ENCODE assay signal across 11 cellular contexts in the genomic region with DNA sequence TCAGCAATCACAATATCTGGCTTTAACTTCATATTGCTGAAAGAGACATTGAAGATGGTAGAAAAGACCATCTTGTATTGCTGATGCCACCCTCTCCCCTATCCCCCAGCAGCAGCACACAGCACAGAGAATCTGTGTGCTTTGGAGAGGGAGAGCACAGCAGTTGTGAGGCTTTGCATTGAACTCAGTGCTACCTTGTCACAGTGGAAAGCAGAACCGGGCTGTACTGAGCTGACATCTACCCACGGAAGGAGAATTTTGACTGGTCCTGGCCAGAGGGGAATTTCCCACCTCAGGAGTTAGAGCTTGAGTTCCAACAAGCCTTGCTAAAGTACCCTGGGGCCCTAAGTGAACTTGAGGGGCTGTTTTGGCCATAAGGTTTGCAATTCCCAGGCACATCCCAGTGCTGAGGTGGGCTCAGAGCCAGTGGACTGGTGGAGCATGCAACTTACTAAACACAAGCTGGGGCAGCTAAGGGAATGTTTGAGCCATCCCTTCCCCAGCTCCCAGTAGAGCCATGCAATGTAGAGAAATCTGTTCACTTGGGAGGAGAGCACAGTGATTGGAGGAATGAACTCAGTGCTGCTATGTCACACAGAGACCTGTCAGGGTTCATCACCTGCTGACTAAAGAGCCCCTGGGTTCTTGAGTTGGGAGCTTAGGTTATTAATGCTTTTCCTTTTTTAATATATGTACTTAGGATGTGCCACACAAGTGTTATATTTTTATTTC.
A peak's percentile ranks its signal among the peaks of the same experiment; 100 is the strongest.
DNase-seq lines count a peak whose midpoint lies in the region; ATAC-seq and TF ChIP-seq lines count a peak whose summit lies in the region.
"Had no signal": no experiment of that assay in that cellular context is flagged by ENCODE, and none has a peak within 500 bp of the region (broad histone marks: within the 10 kb centered on the region; RNA-seq: fewer than 3 reads in every experiment).

No MANE protein-coding gene starts in this region.

- CTCF ChIA-PET in activated CD4-positive, alpha-beta T cell treated with anti-CD3 and anti-CD28 coated beads, Interleukin-2, amount 10 ng/mL, durations not matched to agents 7 days and 5 days (lab: Charles Lee) = no interaction called here

- DNase-seq in activated CD4-positive, alpha-beta T cell treated with anti-CD3 and anti-CD28 coated beads, Interleukin-2, amount 50 U/mL, for 48 hours = peak; percentile 3 to 29
- no peak for DNase-seq in activated CD4-positive, alpha-beta T cell treated with anti-CD3 and anti-CD28 coated beads, Interleukin-2, amount 10 ng/mL, durations not matched to agents 7 days and 5 days
- DNase-seq in stimulated activated effector memory CD8-positive, alpha-beta T cell treated with anti-CD3 and anti-CD28 coated beads, Interleukin-12 subunit alpha, Interleukin-12 subunit beta, amount 100 ng/mL, for 72 hours (ENCODE audit: low spot score in 2 of 2) = no peak
- no peak for DNase-seq in NCI-H2081 treated with DMSO at 0.1 percent for 48 hours (lab: John Stamatoyannopoulos, UW)
- no peak for DNase-seq in activated naive CD4-positive, alpha-beta T cell treated with Interleukin-2 at 50 U/mL for 16 hours
- DNase-seq in glutamatergic neuron = no peak
- DNase-seq: ACHN, NCI-H69 had no signal

- H3K4me1 Mint-ChIP-seq in activated CD4-positive, alpha-beta T cell treated with anti-CD3 and anti-CD28 coated beads, Interleukin-2, amount 10 ng/mL, durations not matched to agents 7 days and 5 days = peaks cover 10% of the 10 kb centered on the region
- peaks cover 21% of the 10 kb centered on the region for H3K4me1 Mint-ChIP-seq in stimulated activated effector memory CD8-positive, alpha-beta T cell treated with anti-CD3 and anti-CD28 coated beads, Interleukin-12 subunit alpha, Interleukin-12 subunit beta, amount 100 ng/mL, for 72 hours
- peaks cover 5% of the 10 kb centered on the region for H3K4me1 Mint-ChIP-seq in glutamatergic neuron (ENCODE audit: low read depth, unreplicated experiment)

- no peak overlapping the region for H3K4me3 Mint-ChIP-seq in activated CD4-positive, alpha-beta T cell treated with anti-CD3 and anti-CD28 coated beads, Interleukin-2, amount 10 ng/mL, durations not matched to agents 7 days and 5 days
- no peak overlapping the region for H3K4me3 Mint-ChIP-seq in stimulated activated effector memory CD8-positive, alpha-beta T cell treated with anti-CD3 and anti-CD28 coated beads, Interleukin-12 subunit alpha, Interleukin-12 subunit beta, amount 100 ng/mL, for 72 hours
- no peak overlapping the region for H3K4me3 Mint-ChIP-seq in glutamatergic neuron (ENCODE audit: unreplicated experiment)
- H3K4me3 Mint-ChIP-seq: activated T-helper 1 cell treated with anti-CD3 and anti-CD28 coated beads, Interleukin-12 subunit alpha, Interleukin-12 subunit beta, Interleukin-2, Interleukin-4 antibody, amounts not matched to agents 30 ng/mL and 10 ng/mL and 1 ng/mL, durations not matched to agents 14 hours and 24 hours and 36 hours had no signal

- no peak overlapping the region for H3K27ac Mint-ChIP-seq in activated CD4-positive, alpha-beta T cell treated with anti-CD3 and anti-CD28 coated beads, Interleukin-2, amount 10 ng/mL, durations not matched to agents 7 days and 5 days
- no peak overlapping the region for H3K27ac Mint-ChIP-seq in stimulated activated effector memory CD8-positive, alpha-beta T cell treated with anti-CD3 and anti-CD28 coated beads, Interleukin-12 subunit alpha, Interleukin-12 subunit beta, amount 100 ng/mL, for 72 hours
- H3K27ac Mint-ChIP-seq in glutamatergic neuron (ENCODE audit: unreplicated experiment) = no peak overlapping the region
- H3K27ac Mint-ChIP-seq: activated T-helper 1 cell treated with anti-CD3 and anti-CD28 coated beads, Interleukin-12 subunit alpha, Interleukin-12 subunit beta, Interleukin-2, Interleukin-4 antibody, amounts not matched to agents 30 ng/mL and 10 ng/mL and 1 ng/mL, durations not matched to agents 14 hours and 24 hours and 36 hours had no signal

- peaks cover 13% of the 10 kb centered on the region for H3K27me3 Mint-ChIP-seq in activated CD4-positive, alpha-beta T cell treated with anti-CD3 and anti-CD28 coated beads, Interleukin-2, amount 10 ng/mL, durations not matched to agents 7 days and 5 days
- H3K27me3 Mint-ChIP-seq in glutamatergic neuron (ENCODE audit: unreplicated experiment) = peaks cover 7% of the 10 kb centered on the region

- POLR2A ChIA-PET in activated CD4-positive, alpha-beta T cell treated with anti-CD3 and anti-CD28 coated beads, Interleukin-2, amount 10 ng/mL, durations not matched to agents 7 days and 5 days (lab: Charles Lee) = no interaction called here

- no peak for TF ChIP-seq CTCF in glutamatergic neuron (IDR thresholded peaks at IDR 0.05; ENCODE audit: partially characterized antibody, unreplicated experiment)

- H3K36me3 Mint-ChIP-seq in activated CD4-positive, alpha-beta T cell treated with anti-CD3 and anti-CD28 coated beads, Interleukin-2, amount 10 ng/mL, durations not matched to agents 7 days and 5 days (ENCODE audit: low read depth) = no peaks in the 10 kb centered on the region
- no peaks in the 10 kb centered on the region for H3K36me3 Mint-ChIP-seq in stimulated activated effector memory CD8-positive, alpha-beta T cell treated with anti-CD3 and anti-CD28 coated beads, Interleukin-12 subunit alpha, Interleukin-12 subunit beta, amount 100 ng/mL, for 72 hours
- no peaks in the 10 kb centered on the region for H3K36me3 Mint-ChIP-seq in glutamatergic neuron (ENCODE audit: unreplicated experiment)

- ATAC-seq in GM21423 (IDR thresholded peaks at IDR 0.05; ENCODE audit: unreplicated experiment) (peak; percentile 53), HG03135 (IDR thresholded peaks at IDR 0.05; ENCODE audit: unreplicated experiment) (peak; percentile 59)
- ATAC-seq in stimulated activated effector memory CD8-positive, alpha-beta T cell treated with anti-CD3 and anti-CD28 coated beads, Interleukin-12 subunit alpha, Interleukin-12 subunit beta, amount 100 ng/mL, for 72 hours = peak; percentile 86

- H3K9me3 Mint-ChIP-seq in activated CD4-positive, alpha-beta T cell treated with anti-CD3 and anti-CD28 coated beads, Interleukin-2, amount 10 ng/mL, durations not matched to agents 7 days and 5 days = no peaks in the 10 kb centered on the region
- no peaks in the 10 kb centered on the region for H3K9me3 Mint-ChIP-seq in stimulated activated effector memory CD8-positive, alpha-beta T cell treated with anti-CD3 and anti-CD28 coated beads, Interleukin-12 subunit alpha, Interleukin-12 subunit beta, amount 100 ng/mL, for 72 hours
- H3K9me3 Mint-ChIP-seq in glutamatergic neuron (ENCODE audit: unreplicated experiment) = peaks cover 4% of the 10 kb centered on the region
- H3K9me3 Mint-ChIP-seq: activated T-helper 1 cell treated with anti-CD3 and anti-CD28 coated beads, Interleukin-12 subunit alpha, Interleukin-12 subunit beta, Interleukin-2, Interleukin-4 antibody, amounts not matched to agents 30 ng/mL and 10 ng/mL and 1 ng/mL, durations not matched to agents 14 hours and 24 hours and 36 hours had no signal

Comparison
In these comparisons a context has a peak if more than half of its experiments do, and no peak if none do; other contexts are left out.
1. DNase-seq: peak in activated CD4-positive, alpha-beta T cell treated with anti-CD3 and anti-CD28 coated beads, Interleukin-2, amount 50 U/mL, for 48 hours (2 of 2); none in activated CD4-positive, alpha-beta T cell treated with anti-CD3 and anti-CD28 coated beads, Interleukin-2, amount 10 ng/mL, durations not matched to agents 7 days and 5 days (single experiment), stimulated activated effector memory CD8-positive, alpha-beta T cell treated with anti-CD3 and anti-CD28 coated beads, Interleukin-12 subunit alpha, Interleukin-12 subunit beta, amount 100 ng/mL, for 72 hours (0 of 2), NCI-H2081 treated with DMSO at 0.1 percent for 48 hours (single experiment), activated naive CD4-positive, alpha-beta T cell treated with Interleukin-2 at 50 U/mL for 16 hours (single experiment) and glutamatergic neuron (single experiment).
2. Peak in every context shown above with its lines, with median percentiles within 50 percentile points of each other: ATAC-seq.